ENCODE assay signal across 1 cellular context in the genomic region with DNA sequence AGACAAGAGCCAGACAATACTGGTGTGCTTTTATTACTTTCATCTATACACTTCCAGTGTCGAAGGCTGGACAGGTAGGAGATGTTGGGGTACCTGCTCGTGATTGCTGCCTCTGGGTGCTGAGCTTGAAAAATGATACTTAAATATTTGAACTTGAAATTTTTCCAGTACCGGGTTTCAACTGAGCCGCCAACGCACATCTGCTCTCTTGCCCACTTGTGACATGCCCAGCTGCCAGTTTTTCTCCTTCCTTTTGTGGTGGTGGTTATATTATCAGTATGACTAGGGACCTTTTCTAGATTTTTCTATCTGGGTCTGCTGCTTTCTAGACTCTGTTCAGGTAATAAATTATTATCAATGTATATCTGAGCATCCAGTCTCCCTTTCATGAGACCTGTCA.
A peak's percentile ranks its signal among the peaks of the same experiment; 100 is the strongest.
TF ChIP-seq lines count a peak whose summit lies in the region.

No MANE protein-coding gene starts in this region.

TF ChIP-seq in HepG2, 621 proteins besides CTCF, POLR2A, EP300 and RAD21:
- TF ChIP-seq, protein P1, sequence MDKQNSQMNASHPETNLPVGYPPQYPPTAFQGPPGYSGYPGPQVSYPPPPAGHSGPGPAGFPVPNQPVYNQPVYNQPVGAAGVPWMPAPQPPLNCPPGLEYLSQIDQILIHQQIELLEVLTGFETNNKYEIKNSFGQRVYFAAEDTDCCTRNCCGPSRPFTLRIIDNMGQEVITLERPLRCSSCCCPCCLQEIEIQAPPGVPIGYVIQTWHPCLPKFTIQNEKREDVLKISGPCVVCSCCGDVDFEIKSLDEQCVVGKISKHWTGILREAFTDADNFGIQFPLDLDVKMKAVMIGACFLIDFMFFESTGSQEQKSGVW (CRISPR knock-in tag; IDR thresholded peaks at IDR 0.05; ENCODE audit: borderline replicate concordance): no peak
- TF ChIP-seq, protein P2, sequence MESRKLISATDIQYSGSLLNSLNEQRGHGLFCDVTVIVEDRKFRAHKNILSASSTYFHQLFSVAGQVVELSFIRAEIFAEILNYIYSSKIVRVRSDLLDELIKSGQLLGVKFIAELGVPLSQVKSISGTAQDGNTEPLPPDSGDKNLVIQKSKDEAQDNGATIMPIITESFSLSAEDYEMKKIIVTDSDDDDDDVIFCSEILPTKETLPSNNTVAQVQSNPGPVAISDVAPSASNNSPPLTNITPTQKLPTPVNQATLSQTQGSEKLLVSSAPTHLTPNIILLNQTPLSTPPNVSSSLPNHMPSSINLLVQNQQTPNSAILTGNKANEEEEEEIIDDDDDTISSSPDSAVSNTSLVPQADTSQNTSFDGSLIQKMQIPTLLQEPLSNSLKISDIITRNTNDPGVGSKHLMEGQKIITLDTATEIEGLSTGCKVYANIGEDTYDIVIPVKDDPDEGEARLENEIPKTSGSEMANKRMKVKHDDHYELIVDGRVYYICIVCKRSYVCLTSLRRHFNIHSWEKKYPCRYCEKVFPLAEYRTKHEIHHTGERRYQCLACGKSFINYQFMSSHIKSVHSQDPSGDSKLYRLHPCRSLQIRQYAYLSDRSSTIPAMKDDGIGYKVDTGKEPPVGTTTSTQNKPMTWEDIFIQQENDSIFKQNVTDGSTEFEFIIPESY (CRISPR knock-in tag; IDR thresholded peaks at IDR 0.05): peak; percentile 33; the same call in 1 of the 2 replicates
